Comparison of ENCODE assay signal across 28 cellular contexts in the genomic region with DNA sequence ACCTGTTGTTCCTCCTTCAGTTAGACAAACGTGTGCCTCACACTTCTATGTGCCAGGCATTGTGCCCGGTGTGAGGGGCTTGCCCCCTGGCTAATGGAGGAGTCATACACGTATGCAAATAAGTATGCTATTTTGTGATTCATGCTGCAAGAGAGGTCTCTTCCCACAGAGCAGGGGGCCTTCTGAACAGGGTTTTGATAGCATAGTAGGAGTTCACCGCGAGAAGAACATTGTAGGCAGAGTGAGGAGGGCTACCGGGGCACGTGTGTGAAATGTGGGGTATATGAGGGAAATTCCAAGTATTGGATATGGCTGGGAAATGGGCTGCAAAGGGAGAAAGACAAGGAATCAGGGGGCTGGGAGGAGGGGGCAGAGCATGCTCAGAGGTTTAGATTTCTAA.
"Had no signal": no experiment of that assay in that cellular context is flagged by ENCODE, and none has a peak within 500 bp of the region (broad histone marks: within the 10 kb centered on the region; RNA-seq: fewer than 3 reads in every experiment).

No MANE protein-coding gene starts in this region.

- H3K9me3 ChIP-seq: neutrophil, pancreas, prostate gland, right lobe of liver, sigmoid colon, stomach, thoracic aorta, thyroid gland, tibial nerve, upper lobe of left lung, vagina had no signal

- H3K9ac ChIP-seq: neural progenitor cell had no signal

- H3K27me3 ChIP-seq: neural progenitor cell, pancreas, right lobe of liver, thyroid gland, tibial nerve, upper lobe of left lung, vagina had no signal

- H3K27ac ChIP-seq: neural progenitor cell, neutrophil, pancreas, prostate gland, right lobe of liver, sigmoid colon, stomach, thoracic aorta, thyroid gland, tibial nerve, upper lobe of left lung, vagina had no signal

- H3K27ac Mint-ChIP-seq: natural killer cell; nephron progenitor cell; stimulated activated effector memory CD8-positive, alpha-beta T cell treated with anti-CD3 and anti-CD28 coated beads, Interleukin-12 subunit alpha, Interleukin-12 subunit beta, amount 100 ng/mL, for 72 hours; stimulated activated naive B cell treated with anti-CD40 and anti-IgM and Interleukin-4, amounts not matched to agents 10 μg/mL and 1 μg/mL and 100 μg/mL, for 72 hours; stimulated activated naive CD8-positive, alpha-beta T cell treated with anti-CD3 and anti-CD28 coated beads, Interleukin-15, Interleukin-2, amounts not matched to agents 100 ng/mL and 50 ng/mL, for 24 hours had no signal

- H3K4me1 ChIP-seq: pancreas, prostate gland, sigmoid colon, stomach, thyroid gland, tibial nerve, upper lobe of left lung, vagina had no signal

- H3K9me3 Mint-ChIP-seq: nephron progenitor cell; neural progenitor cell; stimulated activated effector memory CD8-positive, alpha-beta T cell treated with anti-CD3 and anti-CD28 coated beads, Interleukin-12 subunit alpha, Interleukin-12 subunit beta, amount 100 ng/mL, for 72 hours; stimulated activated naive CD8-positive, alpha-beta T cell treated with anti-CD3 and anti-CD28 coated beads, Interleukin-15, Interleukin-2, amounts not matched to agents 100 ng/mL and 50 ng/mL, for 24 hours had no signal

- H3K36me3 ChIP-seq: neural progenitor cell, neutrophil, pancreas, prostate gland, right lobe of liver, sigmoid colon, stomach, thoracic aorta, thyroid gland, tibial nerve, upper lobe of left lung, vagina had no signal

- DNase-seq: naive thymus-derived CD4-positive, alpha-beta T cell; natural killer cell; nephron progenitor cell; nucleus accumbens; pancreas; retina; right cardiac atrium; sigmoid colon; small intestine; stimulated activated CD4-positive, alpha-beta T cell treated with anti-CD3 and anti-CD28 coated beads, Interleukin-15, amount 100 ng/mL, for 24 hours; stimulated activated CD4-positive, alpha-beta T cell treated with anti-CD3 and anti-CD28 coated beads, Interleukin-2, amount 100 ng/mL, for 24 hours; stimulated activated CD4-positive, alpha-beta T cell treated with anti-CD3 and anti-CD28 coated beads, Interleukin-2, amount 100 ng/mL, for 48 hours; stimulated activated CD4-positive, alpha-beta T cell treated with anti-CD3 and anti-CD28 coated beads, Interleukin-4, amount 100 ng/mL, for 24 hours; stimulated activated naive B cell treated with anti-CD40 and anti-IgM and Interleukin-4, amounts not matched to agents 10 μg/mL and 1 μg/mL and 100 μg/mL, for 72 hours; stimulated activated naive CD4-positive, alpha-beta T cell treated with Interleukin-2 at 50 U/mL for 16 hours; stomach; thyroid gland; trophoblast cell; upper lobe of left lung had no signal

- H3K4me3 ChIP-seq: neural progenitor cell, pancreas, prostate gland, right lobe of liver, sigmoid colon, stomach, thoracic aorta, thyroid gland, tibial nerve, upper lobe of left lung, vagina had no signal

- H3K4me1 Mint-ChIP-seq: naive thymus-derived CD4-positive, alpha-beta T cell; natural killer cell; stimulated activated effector memory CD8-positive, alpha-beta T cell treated with anti-CD3 and anti-CD28 coated beads, Interleukin-12 subunit alpha, Interleukin-12 subunit beta, amount 100 ng/mL, for 72 hours; stimulated activated naive B cell treated with anti-CD40 and anti-IgM and Interleukin-4, amounts not matched to agents 10 μg/mL and 1 μg/mL and 100 μg/mL, for 72 hours had no signal

- H3K4me2 ChIP-seq: neural progenitor cell had no signal

- H2AFZ ChIP-seq: neural progenitor cell had no signal

- H3K36me3 Mint-ChIP-seq: naive thymus-derived CD4-positive, alpha-beta T cell; natural killer cell; neural progenitor cell; stimulated activated naive B cell treated with anti-CD40 and anti-IgM and Interleukin-4, amounts not matched to agents 10 μg/mL and 1 μg/mL and 100 μg/mL, for 72 hours had no signal

- ATAC-seq: naive thymus-derived CD4-positive, alpha-beta T cell; natural killer cell; pancreas; right cardiac atrium; stimulated activated effector memory CD8-positive, alpha-beta T cell treated with anti-CD3 and anti-CD28 coated beads, Interleukin-12 subunit alpha, Interleukin-12 subunit beta, amount 100 ng/mL, for 72 hours; stimulated activated naive B cell treated with anti-CD40 and anti-IgM and Interleukin-4, amounts not matched to agents 10 μg/mL and 1 μg/mL and 100 μg/mL, for 72 hours had no signal

- H3K4me3 Mint-ChIP-seq: naive thymus-derived CD4-positive, alpha-beta T cell; natural killer cell; nephron progenitor cell; neural progenitor cell; stimulated activated effector memory CD8-positive, alpha-beta T cell treated with anti-CD3 and anti-CD28 coated beads, Interleukin-12 subunit alpha, Interleukin-12 subunit beta, amount 100 ng/mL, for 72 hours; stimulated activated naive B cell treated with anti-CD40 and anti-IgM and Interleukin-4, amounts not matched to agents 10 μg/mL and 1 μg/mL and 100 μg/mL, for 72 hours; stimulated activated naive CD8-positive, alpha-beta T cell treated with anti-CD3 and anti-CD28 coated beads, Interleukin-15, Interleukin-2, amounts not matched to agents 100 ng/mL and 50 ng/mL, for 24 hours had no signal
